1 cellular context compared by ENCODE assay signal in genomic region chr1:203351037-203351625, GRCh38.
TF ChIP-seq lines count a peak whose summit lies in the region.

Gene FMOD, minus strand, starts transcription at chr1:203351122. Its CDS starts 2,852 bp downstream, at chr1:203348270.

TF ChIP-seq in IMR-90, 13 proteins besides CTCF, POLR2A, EP300 and RAD21 (continued from another document):
- TF ChIP-seq CEBPB (IDR thresholded peaks at IDR 0.05; ENCODE audit: low read depth, low read length) (no peak), MAFK (IDR thresholded peaks at IDR 0.05; ENCODE audit: low read depth, low read length) (no peak), ELK1 (IDR thresholded peaks at IDR 0.05; ENCODE audit: borderline replicate concordance, low read depth, low read length) (no peak), MAZ (IDR thresholded peaks at IDR 0.05; ENCODE audit: borderline replicate concordance, low read depth, low read length) (no peak), RCOR1 (IDR thresholded peaks at IDR 0.05; ENCODE audit: insufficient replicate concordance, low read length) (no peak), BHLHE40 (IDR thresholded peaks at IDR 0.05; ENCODE audit: low read depth, low read length) (no peak)
